24 cellular contexts compared by ENCODE assay signal in the genomic region with DNA sequence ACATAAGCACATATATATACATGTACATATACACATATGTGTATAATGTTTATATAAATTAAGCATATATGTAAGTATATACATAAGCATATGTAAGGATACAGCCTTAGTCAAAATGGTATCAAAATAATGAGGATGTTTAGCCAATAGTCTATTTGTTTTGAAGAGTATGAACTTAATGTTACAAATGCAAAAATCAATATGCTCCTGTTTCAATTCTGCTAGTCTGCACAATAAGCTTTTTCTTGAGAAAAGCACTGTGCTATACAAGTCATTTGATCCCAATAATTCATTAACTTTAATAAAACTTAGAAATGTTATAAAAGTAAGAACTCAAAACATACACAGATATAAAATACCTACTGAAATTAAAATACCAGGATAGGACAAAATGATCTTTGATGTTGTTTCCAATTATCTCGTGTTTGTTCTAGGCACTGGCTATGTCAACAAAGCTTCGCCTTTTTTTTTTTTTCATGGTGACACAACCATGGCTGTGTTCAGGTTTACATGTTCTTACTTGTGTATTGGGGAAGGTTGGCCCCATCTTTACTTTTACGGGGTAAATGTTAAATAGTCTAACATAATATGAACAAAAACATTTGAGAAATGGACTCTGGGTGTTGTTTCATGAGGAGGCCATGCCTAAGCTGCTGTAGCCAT.
"Had no signal": no experiment of that assay in that cellular context is flagged by ENCODE, and none has a peak within 500 bp of the region (broad histone marks: within the 10 kb centered on the region; RNA-seq: fewer than 3 reads in every experiment).

No MANE protein-coding gene starts in this region.

- H3K27me3 ChIP-seq: breast epithelium, esophagus squamous epithelium, heart right ventricle, spleen, suprapubic skin, tibial artery, upper lobe of right lung had no signal

- H3K27ac ChIP-seq: breast epithelium, epithelial cell of prostate, esophagus squamous epithelium, heart right ventricle, lower lobe of right lung, spleen, suprapubic skin, tibial artery, upper lobe of right lung had no signal

- H3K36me3 ChIP-seq: breast epithelium, esophagus squamous epithelium, heart right ventricle, lower lobe of right lung, spleen, suprapubic skin, tibial artery, upper lobe of right lung had no signal

- H3K4me3 ChIP-seq: breast epithelium, esophagus squamous epithelium, heart right ventricle, lower lobe of right lung, mucosa of descending colon, spleen, suprapubic skin, tibial artery, upper lobe of right lung had no signal

- DNase-seq: activated CD4-positive, alpha-beta memory T cell treated with anti-CD3 and anti-CD28 coated beads, Interleukin-2, amount 10 ng/mL, durations not matched to agents 7 days and 5 days; activated CD4-positive, alpha-beta T cell treated with anti-CD3 and anti-CD28 coated beads for 1 hour; activated CD4-positive, alpha-beta T cell treated with anti-CD3 and anti-CD28 coated beads, Interleukin-2, amount 10 ng/mL, durations not matched to agents 7 days and 5 days; activated CD8-positive, alpha-beta memory T cell treated with anti-CD3 and anti-CD28 coated beads, Interleukin-2, amount 50 U/mL, for 48 hours; activated T-cell treated with anti-CD3 and anti-CD28 coated beads, Interleukin-2, amount 50 U/mL, for 24 hours; endodermal cell; esophagus squamous epithelium; foreskin melanocyte; heart right ventricle; lower lobe of right lung; mesendoderm; mucosa of descending colon; posterior cingulate gyrus; right cardiac atrium; spleen; stimulated activated naive CD4-positive, alpha-beta T cell; tibial artery; upper lobe of right lung had no signal

- H3K9me3 ChIP-seq: breast epithelium, esophagus squamous epithelium, heart right ventricle, lower lobe of right lung, mucosa of descending colon, spleen, suprapubic skin, tibial artery, upper lobe of right lung had no signal

- ATAC-seq: activated T-helper 17 cell treated with anti-CD3 and anti-CD28 coated beads, Interleukin-2, amount 50 U/mL, for 72 hours; heart right ventricle; lower lobe of right lung; mucosa of descending colon; natural killer cell treated with Interleukin-12 subunit alpha and Interleukin-12 subunit beta and Interleukin-15 and Interleukin-18, amount 100 ng/mL, for 72 hours; right cardiac atrium; upper lobe of right lung; WTC11 had no signal

- H3K4me1 ChIP-seq: breast epithelium, esophagus squamous epithelium, heart right ventricle, lower lobe of right lung, spleen, suprapubic skin, tibial artery, upper lobe of right lung had no signal
